9 cellular contexts compared by ENCODE assay signal in genomic region chr7:50696810-50697582, GRCh38.
DNase-seq lines count a peak whose midpoint lies in the region; ATAC-seq and TF ChIP-seq lines count a peak whose summit lies in the region.
"Had no signal": no experiment of that assay in that cellular context is flagged by ENCODE, and none has a peak within 500 bp of the region (broad histone marks: within the 10 kb centered on the region; RNA-seq: fewer than 3 reads in every experiment).

No MANE protein-coding gene starts in this region.

- peaks cover 17% of the 10 kb centered on the region for H3K36me3 Mint-ChIP-seq in neural crest cell (ENCODE audit: low read depth)

- ATAC-seq in GM19397 (IDR thresholded peaks at IDR 0.05; ENCODE audit: unreplicated experiment) = no peak
- ATAC-seq in GM21619 (IDR thresholded peaks at IDR 0.05; ENCODE audit: unreplicated experiment) = no peak
- ATAC-seq in GM18870 (IDR thresholded peaks at IDR 0.05; ENCODE audit: unreplicated experiment) = no peak
- no peak for ATAC-seq in GM18907 (IDR thresholded peaks at IDR 0.05; ENCODE audit: unreplicated experiment)

- H3K36me3 ChIP-seq in GM06990 (ENCODE audit: control insufficient read depth, insufficient read depth, low read length) = no peaks in the 10 kb centered on the region
- no peaks in the 10 kb centered on the region for H3K36me3 ChIP-seq in mammary epithelial cell (ENCODE audit: insufficient read depth, low read length)

- H3K27me3 ChIP-seq in GM06990 (replicated peaks; ENCODE audit: control insufficient read depth, insufficient read depth, low read length) (peaks cover 2% of the 10 kb centered on the region), mammary epithelial cell (ENCODE audit: insufficient read depth, low read length) (no peaks in the 10 kb centered on the region)

- no peaks in the 10 kb centered on the region for H3K9me3 ChIP-seq in mammary epithelial cell (replicated peaks; ENCODE audit: insufficient read depth, low read length)

- H3K4me1 Mint-ChIP-seq in neural crest cell = peaks cover 19% of the 10 kb centered on the region

- H2AFZ ChIP-seq in mammary epithelial cell (ENCODE audit: low read depth, low read length) = no peak overlapping the region

- no peak overlapping the region for H3K4me3 Mint-ChIP-seq in neural crest cell

- no peaks in the 10 kb centered on the region for H4K20me1 ChIP-seq in mammary epithelial cell (ENCODE audit: insufficient read depth, low read length)

- H3K9ac ChIP-seq in mammary epithelial cell (ENCODE audit: insufficient read depth, low read length) = no peak overlapping the region

- H3K27me3 Mint-ChIP-seq in neural crest cell (ENCODE audit: low read depth) = peaks cover 11% of the 10 kb centered on the region

- no TSS peak for BruUV-seq in mammary epithelial cell (replicated peaks; lab: Mats Ljungman, UMichigan)

- in situ Hi-C loops in mammary epithelial cell (cut with MboI; ENCODE audit: low sequenced_read_pairs in 2 of 2) = loop anchor here (25.0 kb wide), 1 partner anchor 440 kb away; no protein-coding TSS in a partner anchor

- H3K4me3 ChIP-seq in GM06990 (replicated peaks; ENCODE audit: low read depth, low read length) = no peak overlapping the region
- H3K4me3 ChIP-seq in mammary epithelial cell (replicated peaks in 1 of 3; ENCODE audit: insufficient read depth in 1 of 3, low read depth in 2 of 3, low read length in 3 of 3) = no peak overlapping the region

- H3K27ac ChIP-seq in mammary epithelial cell (ENCODE audit: insufficient read depth, low read depth, low read length) = no peak overlapping the region

- no peaks in the 10 kb centered on the region for H3K4me1 ChIP-seq in mammary epithelial cell (ENCODE audit: insufficient read depth, low read length)

- CTCF ChIA-PET in mammary epithelial cell (lab: Charles Lee; ENCODE audit: low non-redundant PET) = interaction anchor here (0.6 to 0.7 kb wide), 2 partner anchors 78 to 444 kb away, joined by 3 read pairs; no protein-coding TSS in a partner anchor

- H3K9me3 Mint-ChIP-seq in neural crest cell = peaks cover 3% of the 10 kb centered on the region

- TF ChIP-seq CTCF in GM06990 (IDR thresholded peaks at IDR 0.05; ENCODE audit: insufficient read depth, low read length, poor library complexity, severe bottlenecking) (peak; percentile 51), mammary epithelial cell (conservative IDR thresholded peaks at IDR 0.05 in 1 of 2, IDR thresholded peaks at IDR 0.05 in 1 of 2; ENCODE audit: extremely low read depth in 1 of 2, insufficient read depth in 1 of 2, low read depth in 1 of 2, low read length in 2 of 2) (peak; percentile 57 to 58), neural crest cell (conservative IDR thresholded peaks at IDR 0.05) (peak; percentile 58)

- DNase-seq in GM06990 (ENCODE audit: extremely low read depth, insufficient read length) (no peak), M059J (ENCODE audit: low read depth) (peak; percentile 28), mammary epithelial cell (no peak), neural crest cell (ENCODE audit: low read depth, low spot score) (no peak)
- DNase-seq: amniotic stem cell had no signal

- 78% methylated on average over 3 of the region's 3 CpGs for WGBS in mammary epithelial cell (ENCODE audit: low coverage, missing lambda C conversion rate)

- no peak overlapping the region for H3K4me2 ChIP-seq in mammary epithelial cell (ENCODE audit: insufficient read depth, low read depth, low read length)

- no peak overlapping the region for H3K27ac Mint-ChIP-seq in neural crest cell (ENCODE audit: unreplicated experiment)

- H3K79me2 ChIP-seq in mammary epithelial cell (ENCODE audit: insufficient read depth, low read length) = no peaks in the 10 kb centered on the region

- dilution Hi-C loops in mammary epithelial cell (cut with HindIII; ENCODE audit: low sequenced_read_pairs) = no loop called here

- intact Hi-C loops in mammary epithelial cell (cut with micrococcal nuclease) = loop anchor here (1.0 to 5.0 kb wide), 2 partner anchors 370 to 444 kb away; no protein-coding TSS in a partner anchor
